17 cellular contexts compared by ENCODE assay signal in genomic region chr11:69358398-69359080, GRCh38.
DNase-seq lines count a peak whose midpoint lies in the region; ATAC-seq and TF ChIP-seq lines count a peak whose summit lies in the region.
"Had no signal": no experiment of that assay in that cellular context is flagged by ENCODE, and none has a peak within 500 bp of the region (broad histone marks: within the 10 kb centered on the region; RNA-seq: fewer than 3 reads in every experiment).

No MANE protein-coding gene starts in this region.

- H3K4me3 ChIP-seq in adipocyte (ENCODE audit: low read length) (no peak overlapping the region), transverse colon (no peak overlapping the region), aorta (ENCODE audit: low read length in 2 of 2) (no peak overlapping the region)
- H3K4me3 ChIP-seq: thoracic aorta had no signal

- no peak overlapping the region for H3K27ac Mint-ChIP-seq in activated naive CD8-positive, alpha-beta T cell treated with anti-CD3 and anti-CD28 coated beads, Interleukin-2, amount 10 ng/mL, durations not matched to agents 7 days and 5 days
- no peak overlapping the region for H3K27ac Mint-ChIP-seq in activated naive CD8-positive, alpha-beta T cell treated with anti-CD3 and anti-CD28 coated beads for 36 hours
- H3K27ac Mint-ChIP-seq: CD4-positive, alpha-beta T cell had no signal

- POLR2A ChIA-PET in activated naive CD8-positive, alpha-beta T cell treated with anti-CD3 and anti-CD28 coated beads, Interleukin-2, amount 10 ng/mL, durations not matched to agents 7 days and 5 days (lab: Charles Lee): no interaction called here

- peaks cover 2% of the 10 kb centered on the region for H3K9me3 Mint-ChIP-seq in activated naive CD8-positive, alpha-beta T cell treated with anti-CD3 and anti-CD28 coated beads, Interleukin-2, amount 10 ng/mL, durations not matched to agents 7 days and 5 days
- peaks cover 4% of the 10 kb centered on the region for H3K9me3 Mint-ChIP-seq in activated naive CD8-positive, alpha-beta T cell treated with anti-CD3 and anti-CD28 coated beads for 36 hours
- H3K9me3 Mint-ChIP-seq: CD4-positive, alpha-beta T cell had no signal

- H3K4me3 Mint-ChIP-seq in activated naive CD8-positive, alpha-beta T cell treated with anti-CD3 and anti-CD28 coated beads, Interleukin-2, amount 10 ng/mL, durations not matched to agents 7 days and 5 days: no peak overlapping the region
- H3K4me3 Mint-ChIP-seq in activated naive CD8-positive, alpha-beta T cell treated with anti-CD3 and anti-CD28 coated beads for 36 hours: no peak overlapping the region
- H3K4me3 Mint-ChIP-seq: CD4-positive, alpha-beta T cell had no signal

- H3K27me3 ChIP-seq in adipocyte (replicated peaks; ENCODE audit: control insufficient read depth, insufficient read depth, low read length) (no peaks in the 10 kb centered on the region), transverse colon (no peaks in the 10 kb centered on the region), aorta (ENCODE audit: control insufficient read depth in 1 of 2, insufficient read depth in 2 of 2, low read length in 1 of 2) (no peaks in the 10 kb centered on the region)
- H3K27me3 ChIP-seq: neutrophil had no signal

- H3K27me3 Mint-ChIP-seq in activated naive CD8-positive, alpha-beta T cell treated with anti-CD3 and anti-CD28 coated beads, Interleukin-2, amount 10 ng/mL, durations not matched to agents 7 days and 5 days: peaks cover 2% of the 10 kb centered on the region
- H3K27me3 Mint-ChIP-seq in activated naive CD8-positive, alpha-beta T cell treated with anti-CD3 and anti-CD28 coated beads for 36 hours: peaks cover 5% of the 10 kb centered on the region
- H3K27me3 Mint-ChIP-seq: CD4-positive, alpha-beta T cell had no signal

- H3K9me3 ChIP-seq in adipocyte (ENCODE audit: control insufficient read depth, low read length) (peaks cover 9% of the 10 kb centered on the region), transverse colon (peaks cover 5 to 8% of the 10 kb centered on the region in 2 donors), aorta (ENCODE audit: control insufficient read depth, low read length) (no peaks in the 10 kb centered on the region)
- H3K9me3 ChIP-seq: neutrophil had no signal

- H3K27ac ChIP-seq in transverse colon (no peak overlapping the region), aorta (ENCODE audit: low read depth in 1 of 2, low read length in 2 of 2) (no peak overlapping the region)
- H3K27ac ChIP-seq: neutrophil, RWPE1, thoracic aorta had no signal

- H3K36me3 ChIP-seq in adipocyte (ENCODE audit: control insufficient read depth, insufficient read depth, low read length, severe bottlenecking) (no peaks in the 10 kb centered on the region), transverse colon (no peaks in the 10 kb centered on the region), aorta (ENCODE audit: control insufficient read depth in 1 of 2, insufficient read depth in 2 of 2, low read length in 1 of 2) (no peaks in the 10 kb centered on the region)
- H3K36me3 ChIP-seq: neutrophil, thoracic aorta had no signal

- TF ChIP-seq EP300 in transverse colon (IDR thresholded peaks at IDR 0.05; ENCODE audit: low read depth): no peak

- intact Hi-C loops in transverse colon (cut with DNase I; ENCODE audit: low total_unique reads): no loop called here
- intact Hi-C loops in aorta (cut with DNase I): no loop called here

- H3K4me1 ChIP-seq in adipocyte (ENCODE audit: control insufficient read depth, insufficient read depth, low read length) (peaks cover 36% of the 10 kb centered on the region), transverse colon (no peaks in the 10 kb centered on the region), aorta (ENCODE audit: control insufficient read depth in 1 of 2, insufficient read depth in 2 of 2, low read length in 2 of 2) (no peaks in the 10 kb centered on the region)

- H3K4me1 Mint-ChIP-seq in activated naive CD8-positive, alpha-beta T cell treated with anti-CD3 and anti-CD28 coated beads, Interleukin-2, amount 10 ng/mL, durations not matched to agents 7 days and 5 days: no peaks in the 10 kb centered on the region
- no peaks in the 10 kb centered on the region for H3K4me1 Mint-ChIP-seq in activated naive CD8-positive, alpha-beta T cell treated with anti-CD3 and anti-CD28 coated beads for 36 hours

- in situ Hi-C loops in transverse colon (cut with MboI; ENCODE audit: low pct_ligation_motif_present in 1 of 4, low pct_unique_long_range_greater_than_20kb in 1 of 4, low sequenced_read_pairs in 3 of 4): no loop called here

- no peak for ATAC-seq in activated naive CD8-positive, alpha-beta T cell treated with anti-CD3 and anti-CD28 coated beads, Interleukin-2, amount 10 ng/mL, durations not matched to agents 7 days and 5 days (ENCODE audit: low read depth)
- ATAC-seq in GM18520 (IDR thresholded peaks at IDR 0.05; ENCODE audit: unreplicated experiment) (no peak), aorta (ENCODE audit: low FRiP score) (no peak)
- ATAC-seq: SK-N-SH treated with all-trans-retinoic acid at 6 μM for 48 hours had no signal

- DNase-seq in activated naive CD8-positive, alpha-beta T cell treated with anti-CD3 and anti-CD28 coated beads, Interleukin-2, amount 10 ng/mL, durations not matched to agents 7 days and 5 days: peak; percentile 20
- DNase-seq in activated naive CD8-positive, alpha-beta T cell treated with anti-CD3 and anti-CD28 coated beads for 36 hours: no peak
- no peak for DNase-seq in adipocyte (ENCODE audit: low read depth)
- DNase-seq in mesenteric fat pad (ENCODE audit: low spot score): peak; percentile 75
- peak; percentile 5 for DNase-seq in transverse colon
- no peak for DNase-seq in aorta
- no peak for DNase-seq in C1 segment of cervical spinal cord (lab: John Stamatoyannopoulos, UW)
- DNase-seq: NCI-H1436, NCI-H526, retina, T1000 had no signal

- 90% methylated on average over 8 of the region's 8 CpGs; no CpG with 5 or more reads in 1 of the 2 donors for WGBS in transverse colon (ENCODE audit: low coverage in 1 of 2), 2 donors
- 94% methylated on average over 8 of the region's 8 CpGs for WGBS in aorta, 2 donors

- TF ChIP-seq CTCF in transverse colon (IDR thresholded peaks at IDR 0.05): no peak

- H3K9ac ChIP-seq in adipocyte (ENCODE audit: low read length): peak overlapping the region; percentile 14

- no peak for TF ChIP-seq POLR2A in transverse colon (IDR thresholded peaks at IDR 0.05)

- H3K36me3 Mint-ChIP-seq in activated naive CD8-positive, alpha-beta T cell treated with anti-CD3 and anti-CD28 coated beads, Interleukin-2, amount 10 ng/mL, durations not matched to agents 7 days and 5 days: no peaks in the 10 kb centered on the region
- no peaks in the 10 kb centered on the region for H3K36me3 Mint-ChIP-seq in activated naive CD8-positive, alpha-beta T cell treated with anti-CD3 and anti-CD28 coated beads for 36 hours

Comparison
In these comparisons a context has a peak if more than half of its experiments do, and no peak if none do; other contexts are left out.
1. DNase-seq: peak in activated naive CD8-positive, alpha-beta T cell treated with anti-CD3 and anti-CD28 coated beads, Interleukin-2, amount 10 ng/mL, durations not matched to agents 7 days and 5 days (single experiment), mesenteric fat pad (single experiment) and transverse colon (single experiment); none in activated naive CD8-positive, alpha-beta T cell treated with anti-CD3 and anti-CD28 coated beads for 36 hours (single experiment), adipocyte (single experiment), aorta (0 of 2) and C1 segment of cervical spinal cord (0 of 14).